Comparison of ENCODE assay signal across 1 cellular context in the genomic region with DNA sequence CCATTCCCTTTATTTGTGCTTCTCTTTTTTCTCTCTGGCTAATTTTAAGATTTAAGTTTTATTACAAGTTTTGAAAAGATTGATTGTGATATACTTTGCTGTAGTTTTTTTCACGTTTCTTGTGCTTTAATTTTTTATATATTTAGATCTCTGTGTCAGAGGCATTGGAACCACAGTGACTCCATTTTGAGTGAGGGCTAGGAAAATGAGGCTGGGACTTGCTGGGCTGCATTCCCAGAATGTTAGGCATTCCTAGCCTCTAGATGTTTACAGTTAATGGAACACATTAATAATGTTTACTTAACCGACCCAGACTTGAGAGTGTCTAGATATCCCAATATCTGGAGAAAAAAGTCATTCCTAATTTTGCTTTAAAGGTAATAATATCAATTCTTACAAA.
TF ChIP-seq lines count a peak whose summit lies in the region.

No MANE protein-coding gene starts in this region.

TF ChIP-seq in H1, 55 proteins besides CTCF, POLR2A, EP300 and RAD21 (continued from another document):
- no peak for TF ChIP-seq KDM4A (IDR thresholded peaks at IDR 0.05; ENCODE audit: low read depth, low read length, severe bottlenecking)
- no peak for TF ChIP-seq CTBP2 (IDR thresholded peaks at IDR 0.05; ENCODE audit: borderline replicate concordance, insufficient read depth, insufficient read length, low read length)
- peak; percentile 82 for TF ChIP-seq TEAD4 (IDR thresholded peaks at IDR 0.05; ENCODE audit: low read depth, low read length)
- no peak for TF ChIP-seq CREB1 (IDR thresholded peaks at IDR 0.05)
- no peak for TF ChIP-seq GABPA (IDR thresholded peaks at IDR 0.05; ENCODE audit: borderline replicate concordance, insufficient read depth, low read length)
- TF ChIP-seq YY1 (IDR thresholded peaks at IDR 0.05; ENCODE audit: low read depth, low read length), result 0 out of 2 replicates have a peak, but pooled peaks have one; percentile 42
- TF ChIP-seq, protein P1, sequence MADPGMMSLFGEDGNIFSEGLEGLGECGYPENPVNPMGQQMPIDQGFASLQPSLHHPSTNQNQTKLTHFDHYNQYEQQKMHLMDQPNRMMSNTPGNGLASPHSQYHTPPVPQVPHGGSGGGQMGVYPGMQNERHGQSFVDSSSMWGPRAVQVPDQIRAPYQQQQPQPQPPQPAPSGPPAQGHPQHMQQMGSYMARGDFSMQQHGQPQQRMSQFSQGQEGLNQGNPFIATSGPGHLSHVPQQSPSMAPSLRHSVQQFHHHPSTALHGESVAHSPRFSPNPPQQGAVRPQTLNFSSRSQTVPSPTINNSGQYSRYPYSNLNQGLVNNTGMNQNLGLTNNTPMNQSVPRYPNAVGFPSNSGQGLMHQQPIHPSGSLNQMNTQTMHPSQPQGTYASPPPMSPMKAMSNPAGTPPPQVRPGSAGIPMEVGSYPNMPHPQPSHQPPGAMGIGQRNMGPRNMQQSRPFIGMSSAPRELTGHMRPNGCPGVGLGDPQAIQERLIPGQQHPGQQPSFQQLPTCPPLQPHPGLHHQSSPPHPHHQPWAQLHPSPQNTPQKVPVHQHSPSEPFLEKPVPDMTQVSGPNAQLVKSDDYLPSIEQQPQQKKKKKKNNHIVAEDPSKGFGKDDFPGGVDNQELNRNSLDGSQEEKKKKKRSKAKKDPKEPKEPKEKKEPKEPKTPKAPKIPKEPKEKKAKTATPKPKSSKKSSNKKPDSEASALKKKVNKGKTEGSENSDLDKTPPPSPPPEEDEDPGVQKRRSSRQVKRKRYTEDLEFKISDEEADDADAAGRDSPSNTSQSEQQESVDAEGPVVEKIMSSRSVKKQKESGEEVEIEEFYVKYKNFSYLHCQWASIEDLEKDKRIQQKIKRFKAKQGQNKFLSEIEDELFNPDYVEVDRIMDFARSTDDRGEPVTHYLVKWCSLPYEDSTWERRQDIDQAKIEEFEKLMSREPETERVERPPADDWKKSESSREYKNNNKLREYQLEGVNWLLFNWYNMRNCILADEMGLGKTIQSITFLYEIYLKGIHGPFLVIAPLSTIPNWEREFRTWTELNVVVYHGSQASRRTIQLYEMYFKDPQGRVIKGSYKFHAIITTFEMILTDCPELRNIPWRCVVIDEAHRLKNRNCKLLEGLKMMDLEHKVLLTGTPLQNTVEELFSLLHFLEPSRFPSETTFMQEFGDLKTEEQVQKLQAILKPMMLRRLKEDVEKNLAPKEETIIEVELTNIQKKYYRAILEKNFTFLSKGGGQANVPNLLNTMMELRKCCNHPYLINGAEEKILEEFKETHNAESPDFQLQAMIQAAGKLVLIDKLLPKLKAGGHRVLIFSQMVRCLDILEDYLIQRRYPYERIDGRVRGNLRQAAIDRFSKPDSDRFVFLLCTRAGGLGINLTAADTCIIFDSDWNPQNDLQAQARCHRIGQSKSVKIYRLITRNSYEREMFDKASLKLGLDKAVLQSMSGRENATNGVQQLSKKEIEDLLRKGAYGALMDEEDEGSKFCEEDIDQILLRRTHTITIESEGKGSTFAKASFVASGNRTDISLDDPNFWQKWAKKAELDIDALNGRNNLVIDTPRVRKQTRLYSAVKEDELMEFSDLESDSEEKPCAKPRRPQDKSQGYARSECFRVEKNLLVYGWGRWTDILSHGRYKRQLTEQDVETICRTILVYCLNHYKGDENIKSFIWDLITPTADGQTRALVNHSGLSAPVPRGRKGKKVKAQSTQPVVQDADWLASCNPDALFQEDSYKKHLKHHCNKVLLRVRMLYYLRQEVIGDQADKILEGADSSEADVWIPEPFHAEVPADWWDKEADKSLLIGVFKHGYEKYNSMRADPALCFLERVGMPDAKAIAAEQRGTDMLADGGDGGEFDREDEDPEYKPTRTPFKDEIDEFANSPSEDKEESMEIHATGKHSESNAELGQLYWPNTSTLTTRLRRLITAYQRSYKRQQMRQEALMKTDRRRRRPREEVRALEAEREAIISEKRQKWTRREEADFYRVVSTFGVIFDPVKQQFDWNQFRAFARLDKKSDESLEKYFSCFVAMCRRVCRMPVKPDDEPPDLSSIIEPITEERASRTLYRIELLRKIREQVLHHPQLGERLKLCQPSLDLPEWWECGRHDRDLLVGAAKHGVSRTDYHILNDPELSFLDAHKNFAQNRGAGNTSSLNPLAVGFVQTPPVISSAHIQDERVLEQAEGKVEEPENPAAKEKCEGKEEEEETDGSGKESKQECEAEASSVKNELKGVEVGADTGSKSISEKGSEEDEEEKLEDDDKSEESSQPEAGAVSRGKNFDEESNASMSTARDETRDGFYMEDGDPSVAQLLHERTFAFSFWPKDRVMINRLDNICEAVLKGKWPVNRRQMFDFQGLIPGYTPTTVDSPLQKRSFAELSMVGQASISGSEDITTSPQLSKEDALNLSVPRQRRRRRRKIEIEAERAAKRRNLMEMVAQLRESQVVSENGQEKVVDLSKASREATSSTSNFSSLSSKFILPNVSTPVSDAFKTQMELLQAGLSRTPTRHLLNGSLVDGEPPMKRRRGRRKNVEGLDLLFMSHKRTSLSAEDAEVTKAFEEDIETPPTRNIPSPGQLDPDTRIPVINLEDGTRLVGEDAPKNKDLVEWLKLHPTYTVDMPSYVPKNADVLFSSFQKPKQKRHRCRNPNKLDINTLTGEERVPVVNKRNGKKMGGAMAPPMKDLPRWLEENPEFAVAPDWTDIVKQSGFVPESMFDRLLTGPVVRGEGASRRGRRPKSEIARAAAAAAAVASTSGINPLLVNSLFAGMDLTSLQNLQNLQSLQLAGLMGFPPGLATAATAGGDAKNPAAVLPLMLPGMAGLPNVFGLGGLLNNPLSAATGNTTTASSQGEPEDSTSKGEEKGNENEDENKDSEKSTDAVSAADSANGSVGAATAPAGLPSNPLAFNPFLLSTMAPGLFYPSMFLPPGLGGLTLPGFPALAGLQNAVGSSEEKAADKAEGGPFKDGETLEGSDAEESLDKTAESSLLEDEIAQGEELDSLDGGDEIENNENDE (IDR thresholded peaks at IDR 0.05; ENCODE audit: insufficient replicate concordance, low read length), result no peak
- no peak for TF ChIP-seq TBP (IDR thresholded peaks at IDR 0.05; ENCODE audit: low read depth, low read length)
- TF ChIP-seq JUN (IDR thresholded peaks at IDR 0.05; ENCODE audit: low read depth, low read length), result no peak
- no peak for TF ChIP-seq SAP30 (IDR thresholded peaks at IDR 0.05; ENCODE audit: insufficient read depth, insufficient replicate concordance, low read length)
- TF ChIP-seq BCL11A (IDR thresholded peaks at IDR 0.05; ENCODE audit: low read depth in 2 of 2, low read length in 2 of 2), result no peak
